Comparison of ENCODE assay signal across 30 cellular contexts in genomic region chr10:84890701-84891100, GRCh38.
"Had no signal": no experiment of that assay in that cellular context is flagged by ENCODE, and none has a peak within 500 bp of the region (broad histone marks: within the 10 kb centered on the region; RNA-seq: fewer than 3 reads in every experiment).

No MANE protein-coding gene starts in this region.

- H3K4me3 ChIP-seq: left lung, lung, neural progenitor cell, ovary, prostate gland, skin epidermis, stomach, testis, tibial artery, upper lobe of right lung had no signal

- H3K9me3 ChIP-seq: neutrophil, ovary, prostate gland, stomach, testis, tibial artery, upper lobe of right lung had no signal

- H3K27me3 ChIP-seq: left lung, neural progenitor cell, neutrophil, ovary, stomach, testis, tibial artery, upper lobe of right lung had no signal

- H3K36me3 ChIP-seq: left lung, neural progenitor cell, neutrophil, ovary, prostate gland, stomach, tibial artery, upper lobe of right lung had no signal

- H3K4me2 ChIP-seq: neural progenitor cell had no signal

- H3K4me1 ChIP-seq: left lung, prostate gland, stomach, testis, upper lobe of right lung had no signal

- ATAC-seq: left colon; left lung; natural killer cell; right cardiac atrium; sciatic nerve; stimulated activated naive B cell treated with anti-CD40 and anti-IgM and Interleukin-4, amounts not matched to agents 10 μg/mL and 1 μg/mL and 100 μg/mL, for 72 hours; stimulated activated naive CD8-positive, alpha-beta T cell treated with anti-CD3 and anti-CD28 coated beads, Interleukin-15, Interleukin-2, amounts not matched to agents 100 U/mL and 50 U/mL, for 24 hours; upper lobe of right lung had no signal

- H3K9ac ChIP-seq: neural progenitor cell had no signal

- H2AFZ ChIP-seq: neural progenitor cell had no signal

- DNase-seq: hypothalamus; immature natural killer cell; kidney; left colon; left lung; mesendoderm; naive B cell; natural killer cell; nephron progenitor cell; occipital lobe; ovary; retina; right cardiac atrium; stimulated activated CD4-positive, alpha-beta T cell treated with anti-CD3 and anti-CD28 coated beads, Interleukin-12 subunit alpha, Interleukin-12 subunit beta, amount 100 ng/mL, for 4 hours; stimulated activated CD4-positive, alpha-beta T cell treated with anti-CD3 and anti-CD28 coated beads, Interleukin-15, amount 100 ng/mL, for 24 hours; stimulated activated CD4-positive, alpha-beta T cell treated with anti-CD3 and anti-CD28 coated beads, Interleukin-2, amount 100 ng/mL, for 24 hours; stimulated activated CD4-positive, alpha-beta T cell treated with anti-CD3 and anti-CD28 coated beads, Interleukin-4, amount 100 ng/mL, for 1 hour; stimulated activated naive B cell treated with anti-CD40 and anti-IgM and Interleukin-4, amounts not matched to agents 10 μg/mL and 1 μg/mL and 100 μg/mL, for 72 hours; stimulated activated naive CD8-positive, alpha-beta T cell treated with anti-CD3 and anti-CD28 coated beads, Interleukin-15, Interleukin-2, amounts not matched to agents 100 U/mL and 50 U/mL, for 24 hours; stomach; testis; tibial artery; trophoblast cell; upper lobe of right lung had no signal

- H3K27ac ChIP-seq: left lung, neural progenitor cell, neutrophil, ovary, prostate gland, skin epidermis, stomach, testis, tibial artery, upper lobe of right lung had no signal
